ENCODE assay signal across 1 cellular context in genomic region chr3:59866076-59866475, GRCh38.
TF ChIP-seq lines count a peak whose summit lies in the region.

No MANE protein-coding gene starts in this region.

TF ChIP-seq in HepG2, 621 proteins besides CTCF, POLR2A, EP300 and RAD21 (continued from another document):
- no peak for TF ChIP-seq ZBTB40 (IDR thresholded peaks at IDR 0.05)
- TF ChIP-seq ZBTB40 (CRISPR knock-in tag; IDR thresholded peaks at IDR 0.05) = no peak
- no peak for TF ChIP-seq ZFP37 (CRISPR knock-in tag; IDR thresholded peaks at IDR 0.05; ENCODE audit: borderline replicate concordance)
- no peak for TF ChIP-seq ZFP1 (CRISPR knock-in tag; IDR thresholded peaks at IDR 0.05)
- TF ChIP-seq MTA3 (CRISPR knock-in tag; IDR thresholded peaks at IDR 0.05) = no peak
- TF ChIP-seq ZNF350 (CRISPR knock-in tag; IDR thresholded peaks at IDR 0.05; ENCODE audit: borderline replicate concordance, low read depth) = no peak
- TF ChIP-seq ZNF746 (CRISPR knock-in tag; IDR thresholded peaks at IDR 0.05) = no peak
- TF ChIP-seq ZNF343 (CRISPR knock-in tag; IDR thresholded peaks at IDR 0.05) = no peak
- no peak for TF ChIP-seq SALL2 (CRISPR knock-in tag; IDR thresholded peaks at IDR 0.05)
- TF ChIP-seq ZNF639 (CRISPR knock-in tag; conservative IDR thresholded peaks at IDR 0.05) = no peak
- TF ChIP-seq KDM5A (IDR thresholded peaks at IDR 0.05; ENCODE audit: borderline replicate concordance, low read length) = no peak
- TF ChIP-seq SYNCRIP (IDR thresholded peaks at IDR 0.05; ENCODE audit: insufficient read depth, low read depth, low read length) = no peak
- TF ChIP-seq ZNF329 (CRISPR knock-in tag; IDR thresholded peaks at IDR 0.05; ENCODE audit: low read depth) = no peak
